Comparison of ENCODE assay signal across 21 cellular contexts in the genomic region with DNA sequence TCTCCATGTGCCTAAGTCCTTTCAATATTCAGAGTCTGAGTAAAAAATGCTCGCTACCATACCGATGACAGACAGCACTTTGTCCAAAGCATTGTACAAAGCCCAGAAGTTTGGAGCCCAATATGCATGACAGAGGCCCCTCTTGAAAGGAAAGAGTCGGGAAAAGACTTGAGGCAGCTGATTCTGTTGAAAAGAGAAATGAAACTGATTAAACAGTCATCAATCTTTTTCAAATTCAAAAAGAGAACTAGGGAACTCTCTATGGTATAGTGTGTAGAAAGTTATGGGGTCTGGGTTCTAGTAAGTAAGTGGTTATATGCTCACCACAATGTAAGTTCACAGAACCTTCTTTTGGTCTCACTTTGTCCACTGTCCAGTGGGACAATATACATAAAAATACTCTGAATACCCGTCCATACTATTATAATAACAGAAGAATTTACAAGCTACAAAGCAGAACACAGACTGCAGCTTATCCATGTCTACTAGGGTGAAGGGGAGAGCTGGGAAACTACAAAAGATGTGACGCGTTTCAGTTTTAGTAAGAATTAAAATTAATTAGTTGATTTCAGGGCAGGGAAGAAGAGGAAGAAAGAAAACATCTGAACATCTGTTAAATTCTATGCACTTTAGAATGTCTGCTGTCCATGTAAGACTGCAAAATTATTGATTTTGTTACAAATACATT. TPM values are rescaled to one million over a fixed set of nuclear protein-coding genes. Genes with fewer than 3 reads are reported as not detected.
DNase-seq lines count a peak whose midpoint lies in the region; ATAC-seq and TF ChIP-seq lines count a peak whose summit lies in the region.
"Had no signal": no experiment of that assay in that cellular context is flagged by ENCODE, and none has a peak within 500 bp of the region (broad histone marks: within the 10 kb centered on the region; RNA-seq: fewer than 3 reads in every experiment).

No MANE protein-coding gene starts in this region.

- H3K4me3 Mint-ChIP-seq in stimulated activated naive B cell treated with anti-CD40 and anti-IgM and Interleukin-4, amounts not matched to agents 10 μg/mL and 1 μg/mL and 100 μg/mL, for 72 hours: peak overlapping the region; percentile 12 to 37
- H3K4me3 Mint-ChIP-seq: B cell had no signal

- peaks cover 33 to 48% of the 10 kb centered on the region in 2 donors for H3K36me3 Mint-ChIP-seq in stimulated activated naive B cell treated with anti-CD40 and anti-IgM and Interleukin-4, amounts not matched to agents 10 μg/mL and 1 μg/mL and 100 μg/mL, for 72 hours

- DNase-seq in GM19240 (ENCODE audit: insufficient read length, low spot score): peak; percentile 2
- no peak for DNase-seq in stimulated activated naive B cell treated with anti-CD40 and anti-IgM and Interleukin-4, amounts not matched to agents 10 μg/mL and 1 μg/mL and 100 μg/mL, for 72 hours
- DNase-seq in substantia nigra (lab: John Stamatoyannopoulos, UW): no peak
- DNase-seq in OCI-LY7 (ENCODE audit: low spot score): no peak
- no peak for DNase-seq in COLO668 (lab: John Stamatoyannopoulos, UW; ENCODE audit: unreplicated experiment)
- DNase-seq: activated effector memory CD4-positive, alpha-beta T cell treated with anti-CD3 and anti-CD28 coated beads, Interleukin-2, amount 50 U/mL, for 16 hours; colonic mucosa; DMS153; heart left ventricle; NCI-H1417 treated with DMSO at 0.1 percent for 48 hours; NCI-H446 treated with DMSO at 0.1 percent for 48 hours had no signal

- H3K9me3 Mint-ChIP-seq in stimulated activated naive B cell treated with anti-CD40 and anti-IgM and Interleukin-4, amounts not matched to agents 10 μg/mL and 1 μg/mL and 100 μg/mL, for 72 hours: no peaks in the 10 kb centered on the region

- peak; percentile 63 for ATAC-seq in HG02623 (IDR thresholded peaks at IDR 0.05; ENCODE audit: unreplicated experiment)
- peak; percentile 59 for ATAC-seq in HG03565 (IDR thresholded peaks at IDR 0.05; ENCODE audit: unreplicated experiment)
- peak; percentile 95 to 97 for ATAC-seq in stimulated activated naive B cell treated with anti-CD40 and anti-IgM and Interleukin-4, amounts not matched to agents 10 μg/mL and 1 μg/mL and 100 μg/mL, for 72 hours (replicated peaks)
- ATAC-seq: heart left ventricle, K562 had no signal

- peaks cover 67% of the 10 kb centered on the region for H3K36me3 ChIP-seq in OCI-LY7 (ENCODE audit: insufficient read depth, low read length)
- H3K36me3 ChIP-seq: colonic mucosa, prostate gland had no signal

- H3K4me3 ChIP-seq in OCI-LY7 (ENCODE audit: low read depth, low read length, poor library complexity, severe bottlenecking): no peak overlapping the region
- H3K4me3 ChIP-seq: ascending aorta, colonic mucosa, heart left ventricle, K562, prostate gland had no signal

- no TSS peak for BruUV-seq in OCI-LY7 (replicated peaks; lab: Mats Ljungman, UMichigan)

- H3K27me3 Mint-ChIP-seq in stimulated activated naive B cell treated with anti-CD40 and anti-IgM and Interleukin-4, amounts not matched to agents 10 μg/mL and 1 μg/mL and 100 μg/mL, for 72 hours: no peaks in the 10 kb centered on the region
- H3K27me3 Mint-ChIP-seq: B cell had no signal

- H3K27ac ChIP-seq in substantia nigra (ENCODE audit: low read depth, low read length, poor library complexity, severe bottlenecking) (no peak overlapping the region), OCI-LY7 (ENCODE audit: low read depth, low read length, poor library complexity, severe bottlenecking) (no peak overlapping the region)
- H3K27ac ChIP-seq: ascending aorta, colonic mucosa, heart left ventricle, prostate gland, VCaP had no signal

- H3K4me1 Mint-ChIP-seq in stimulated activated naive B cell treated with anti-CD40 and anti-IgM and Interleukin-4, amounts not matched to agents 10 μg/mL and 1 μg/mL and 100 μg/mL, for 72 hours: peaks cover 8 to 22% of the 10 kb centered on the region in 2 donors

- CTCF ChIA-PET in OCI-LY7 (lab: Charles Lee; ENCODE audit: unreplicated experiment): no interaction called here

- H3K9me2 ChIP-seq in OCI-LY7 (ENCODE audit: insufficient read depth, low read length): no peaks in the 10 kb centered on the region

- H4K20me1 ChIP-seq in OCI-LY7 (ENCODE audit: insufficient read depth, low read length): no peaks in the 10 kb centered on the region

- peaks cover 8% of the 10 kb centered on the region for H3K4me1 ChIP-seq in OCI-LY7 (ENCODE audit: insufficient read depth, low read length, poor library complexity, severe bottlenecking)
- H3K4me1 ChIP-seq: ascending aorta, colonic mucosa, heart left ventricle, prostate gland had no signal

- peak overlapping the region; percentile 49 for H3K27ac Mint-ChIP-seq in stimulated activated naive B cell treated with anti-CD40 and anti-IgM and Interleukin-4, amounts not matched to agents 10 μg/mL and 1 μg/mL and 100 μg/mL, for 72 hours
- H3K27ac Mint-ChIP-seq: B cell had no signal

- H3K4me2 ChIP-seq in OCI-LY7 (ENCODE audit: low read length): no peak overlapping the region

- POLR2A ChIA-PET in OCI-LY7 (lab: Charles Lee): interaction anchor here (0.7 kb wide), 1 partner anchor 161 kb away, joined by 3 read pairs; no protein-coding TSS in a partner anchor

- no peaks in the 10 kb centered on the region for H3K9me3 ChIP-seq in OCI-LY7 (ENCODE audit: low read length)
- H3K9me3 ChIP-seq: ascending aorta, colonic mucosa, heart left ventricle, prostate gland had no signal

- no peaks in the 10 kb centered on the region for H3K79me2 ChIP-seq in OCI-LY7 (ENCODE audit: insufficient read depth, low read depth, low read length)

- intact Hi-C loops in OCI-LY7 (cut with micrococcal nuclease; ENCODE audit: unreplicated experiment): no loop called here

- no peak overlapping the region for H2AFZ ChIP-seq in OCI-LY7 (ENCODE audit: low read length)

- TF ChIP-seq CTCF in OCI-LY7 (conservative IDR thresholded peaks at IDR 0.05; ENCODE audit: low read length): no peak

RNA-seq across cellular contexts. Expression of a gene that starts 26.7 kb away (rescaled TPM):
- total RNA-seq in OCI-LY7 (2014; rRNA removed; shearing (Covaris generic)): 42.5 and 43.7 TPM in 2 replicates
- 61.9 and 66.1 TPM in 2 replicates for total RNA-seq in OCI-LY7 (2022)

RNA-seq across cellular contexts. Expression of a gene that starts 33.1 kb away (rescaled TPM):
- 21.6 and 53.3 TPM in 2 replicates for total RNA-seq in OCI-LY7 (2014; rRNA removed; shearing (Covaris generic))
- 95.7 and 106 TPM in 2 replicates for total RNA-seq in OCI-LY7 (2022)

RNA-seq across cellular contexts. Expression of a gene that starts 49.1 kb away (rescaled TPM):
- total RNA-seq in OCI-LY7 (2014; rRNA removed; shearing (Covaris generic)): not detected in 2 replicates
- not detected in 2 replicates for total RNA-seq in OCI-LY7 (2022)
- total RNA-seq: activated CD8-positive, alpha-beta memory T cell treated with anti-CD3 and anti-CD28 coated beads for 36 hours; ascending aorta; B cell; epithelial cell of proximal tubule; kidney epithelial cell; prostate gland had no signal
